16 cellular contexts compared by ENCODE assay signal in the genomic region with DNA sequence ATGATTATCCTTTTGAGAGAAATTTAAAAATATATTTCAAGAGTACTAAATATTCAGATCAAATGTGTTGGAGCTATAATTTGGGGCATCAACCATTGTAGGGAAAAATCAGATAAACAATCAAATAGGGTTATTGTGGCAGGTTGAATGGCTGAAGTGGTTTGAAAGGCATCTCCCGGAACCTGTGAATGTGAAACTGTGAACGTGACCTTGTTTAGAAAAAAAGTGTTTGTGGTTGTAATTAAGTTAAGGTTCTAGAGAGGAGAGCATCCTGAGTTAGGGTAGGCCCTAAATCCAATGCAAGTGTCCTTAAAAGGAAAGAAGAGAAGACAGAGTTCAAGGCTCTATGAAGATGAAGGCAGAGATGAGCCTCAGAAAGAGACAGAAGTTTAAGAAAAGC. TPM values are rescaled to one million over a fixed set of nuclear protein-coding genes. Genes with fewer than 3 reads are reported as not detected.
DNase-seq lines count a peak whose midpoint lies in the region; ATAC-seq and TF ChIP-seq lines count a peak whose summit lies in the region.
"Had no signal": no experiment of that assay in that cellular context is flagged by ENCODE, and none has a peak within 500 bp of the region (broad histone marks: within the 10 kb centered on the region; RNA-seq: fewer than 3 reads in every experiment).

No MANE protein-coding gene starts in this region.

- TF ChIP-seq EP300 in transverse colon (IDR thresholded peaks at IDR 0.05; ENCODE audit: low read depth), result no peak

- H3K4me3 ChIP-seq in Jurkat, Clone E6-1 (ENCODE audit: low read length), result no peak overlapping the region
- H3K4me3 ChIP-seq in transverse colon (no peak overlapping the region), upper lobe of right lung (no peak overlapping the region)
- H3K4me3 ChIP-seq: A549; BLaER1 treated with 17β-estradiol and CSF1 and Interleukin-3, amounts not matched to agents 10 nM and 100 nM; HAP-1; SJSA1 had no signal

- H3K9me3 ChIP-seq in transverse colon, result no peaks in the 10 kb centered on the region
- no peaks in the 10 kb centered on the region for H3K9me3 ChIP-seq in upper lobe of right lung
- H3K9me3 ChIP-seq: A549, HAP-1, SJSA1 had no signal

- peak overlapping the region; percentile 22 to 70 (median 64) for H3K27ac ChIP-seq in transverse colon
- no peak overlapping the region for H3K27ac ChIP-seq in upper lobe of right lung
- H3K27ac ChIP-seq: A549, SJSA1 had no signal

- no peak for DNase-seq in activated naive CD8-positive, alpha-beta T cell treated with anti-CD3 and anti-CD28 coated beads, Interleukin-2, amount 10 ng/mL, durations not matched to agents 7 days and 5 days
- no peak for DNase-seq in activated naive CD8-positive, alpha-beta T cell treated with anti-CD3 and anti-CD28 coated beads for 36 hours
- peak; percentile 18 for DNase-seq in Jurkat, Clone E6-1 (ENCODE audit: low read depth, low spot score)
- no peak for DNase-seq in activated T-helper 1 cell treated with anti-CD3 and anti-CD28 coated beads, Interleukin-12 subunit alpha, Interleukin-12 subunit beta, Interleukin-2, Interleukin-4 antibody, amounts not matched to agents 30 ng/mL and 10 ng/mL and 1 ng/mL, durations not matched to agents 14 hours and 24 hours and 36 hours (ENCODE audit: low spot score)
- DNase-seq in transverse colon, result no peak
- no peak for DNase-seq in islet precursor cell
- no peak for DNase-seq in upper lobe of right lung
- DNase-seq: GF-D8, NCI-H1436, NCI-H2029 treated with DMSO at 0.1 percent for 48 hours, NCI-H510A treated with DMSO at 0.1 percent for 48 hours had no signal

- TF ChIP-seq CTCF in transverse colon (IDR thresholded peaks at IDR 0.05) (no peak), upper lobe of right lung (IDR thresholded peaks at IDR 0.05) (no peak)

- POLR2A ChIA-PET in activated naive CD8-positive, alpha-beta T cell treated with anti-CD3 and anti-CD28 coated beads, Interleukin-2, amount 10 ng/mL, durations not matched to agents 7 days and 5 days (lab: Charles Lee), result no interaction called here

- in situ Hi-C loops in transverse colon (cut with MboI; ENCODE audit: low pct_ligation_motif_present in 1 of 4, low pct_unique_long_range_greater_than_20kb in 1 of 4, low sequenced_read_pairs in 3 of 4), result no loop called here

- WGBS in transverse colon (ENCODE audit: low coverage in 1 of 2), 2 donors, result 38 to 45% methylated on average over 2 of the region's 2 CpGs

- H3K27ac Mint-ChIP-seq in activated naive CD8-positive, alpha-beta T cell treated with anti-CD3 and anti-CD28 coated beads, Interleukin-2, amount 10 ng/mL, durations not matched to agents 7 days and 5 days, result no peak overlapping the region
- no peak overlapping the region for H3K27ac Mint-ChIP-seq in activated naive CD8-positive, alpha-beta T cell treated with anti-CD3 and anti-CD28 coated beads for 36 hours
- H3K27ac Mint-ChIP-seq in activated T-helper 1 cell treated with anti-CD3 and anti-CD28 coated beads, Interleukin-12 subunit alpha, Interleukin-12 subunit beta, Interleukin-2, Interleukin-4 antibody, amounts not matched to agents 30 ng/mL and 10 ng/mL and 1 ng/mL, durations not matched to agents 14 hours and 24 hours and 36 hours, result peak overlapping the region; percentile 32

- H3K4me3 Mint-ChIP-seq in activated naive CD8-positive, alpha-beta T cell treated with anti-CD3 and anti-CD28 coated beads, Interleukin-2, amount 10 ng/mL, durations not matched to agents 7 days and 5 days, result no peak overlapping the region
- no peak overlapping the region for H3K4me3 Mint-ChIP-seq in activated naive CD8-positive, alpha-beta T cell treated with anti-CD3 and anti-CD28 coated beads for 36 hours
- H3K4me3 Mint-ChIP-seq in activated T-helper 1 cell treated with anti-CD3 and anti-CD28 coated beads, Interleukin-12 subunit alpha, Interleukin-12 subunit beta, Interleukin-2, Interleukin-4 antibody, amounts not matched to agents 30 ng/mL and 10 ng/mL and 1 ng/mL, durations not matched to agents 14 hours and 24 hours and 36 hours, result no peak overlapping the region

- peak; percentile 36 for ATAC-seq in activated naive CD8-positive, alpha-beta T cell treated with anti-CD3 and anti-CD28 coated beads, Interleukin-2, amount 10 ng/mL, durations not matched to agents 7 days and 5 days (ENCODE audit: low read depth)
- ATAC-seq in upper lobe of right lung, result no peak
- ATAC-seq in HG02870 (IDR thresholded peaks at IDR 0.05; ENCODE audit: unreplicated experiment), result no peak
- ATAC-seq: A549 had no signal

- no peak for TF ChIP-seq POLR2A in transverse colon (IDR thresholded peaks at IDR 0.05)

- H3K36me3 ChIP-seq in transverse colon (no peaks in the 10 kb centered on the region), upper lobe of right lung (no peaks in the 10 kb centered on the region)
- H3K36me3 ChIP-seq: HAP-1, SJSA1 had no signal

- peaks cover 6% of the 10 kb centered on the region for H3K4me1 Mint-ChIP-seq in activated naive CD8-positive, alpha-beta T cell treated with anti-CD3 and anti-CD28 coated beads, Interleukin-2, amount 10 ng/mL, durations not matched to agents 7 days and 5 days
- peaks cover 13% of the 10 kb centered on the region for H3K4me1 Mint-ChIP-seq in activated naive CD8-positive, alpha-beta T cell treated with anti-CD3 and anti-CD28 coated beads for 36 hours
- H3K4me1 Mint-ChIP-seq in activated T-helper 1 cell treated with anti-CD3 and anti-CD28 coated beads, Interleukin-12 subunit alpha, Interleukin-12 subunit beta, Interleukin-2, Interleukin-4 antibody, amounts not matched to agents 30 ng/mL and 10 ng/mL and 1 ng/mL, durations not matched to agents 14 hours and 24 hours and 36 hours (ENCODE audit: low read depth), result peaks cover 19% of the 10 kb centered on the region

- no peaks in the 10 kb centered on the region for H3K36me3 Mint-ChIP-seq in activated naive CD8-positive, alpha-beta T cell treated with anti-CD3 and anti-CD28 coated beads, Interleukin-2, amount 10 ng/mL, durations not matched to agents 7 days and 5 days
- H3K36me3 Mint-ChIP-seq in activated naive CD8-positive, alpha-beta T cell treated with anti-CD3 and anti-CD28 coated beads for 36 hours, result peaks cover 13% of the 10 kb centered on the region
- H3K36me3 Mint-ChIP-seq in activated T-helper 1 cell treated with anti-CD3 and anti-CD28 coated beads, Interleukin-12 subunit alpha, Interleukin-12 subunit beta, Interleukin-2, Interleukin-4 antibody, amounts not matched to agents 30 ng/mL and 10 ng/mL and 1 ng/mL, durations not matched to agents 14 hours and 24 hours and 36 hours (ENCODE audit: low read depth), result peaks cover 2% of the 10 kb centered on the region

- H3K9me3 Mint-ChIP-seq in activated naive CD8-positive, alpha-beta T cell treated with anti-CD3 and anti-CD28 coated beads, Interleukin-2, amount 10 ng/mL, durations not matched to agents 7 days and 5 days, result no peaks in the 10 kb centered on the region
- no peaks in the 10 kb centered on the region for H3K9me3 Mint-ChIP-seq in activated naive CD8-positive, alpha-beta T cell treated with anti-CD3 and anti-CD28 coated beads for 36 hours
- H3K9me3 Mint-ChIP-seq in activated T-helper 1 cell treated with anti-CD3 and anti-CD28 coated beads, Interleukin-12 subunit alpha, Interleukin-12 subunit beta, Interleukin-2, Interleukin-4 antibody, amounts not matched to agents 30 ng/mL and 10 ng/mL and 1 ng/mL, durations not matched to agents 14 hours and 24 hours and 36 hours, result no peaks in the 10 kb centered on the region

- no peaks in the 10 kb centered on the region for H3K27me3 ChIP-seq in transverse colon
- no peaks in the 10 kb centered on the region for H3K27me3 ChIP-seq in upper lobe of right lung
- H3K27me3 ChIP-seq: BLaER1 treated with 17β-estradiol and CSF1 and Interleukin-3, amounts not matched to agents 10 nM and 100 nM; SJSA1 had no signal

- intact Hi-C loops in activated T-helper 1 cell treated with anti-CD3 and anti-CD28 coated beads, Interleukin-12 subunit alpha, Interleukin-12 subunit beta, Interleukin-2, Interleukin-4 antibody, amounts not matched to agents 30 ng/mL and 10 ng/mL and 1 ng/mL, durations not matched to agents 14 hours and 24 hours and 36 hours (cut with micrococcal nuclease), result no loop called here
- intact Hi-C loops in transverse colon (cut with DNase I; ENCODE audit: low total_unique reads), result no loop called here
- intact Hi-C loops in upper lobe of right lung (cut with DNase I), result no loop called here

- H3K4me1 ChIP-seq in transverse colon, result peaks cover 6 to 60% (median 24%) of the 10 kb centered on the region in 4 donors
- H3K4me1 ChIP-seq in upper lobe of right lung, result no peaks in the 10 kb centered on the region
- H3K4me1 ChIP-seq: SJSA1 had no signal

- H3K27me3 Mint-ChIP-seq in activated naive CD8-positive, alpha-beta T cell treated with anti-CD3 and anti-CD28 coated beads, Interleukin-2, amount 10 ng/mL, durations not matched to agents 7 days and 5 days, result no peaks in the 10 kb centered on the region
- H3K27me3 Mint-ChIP-seq in activated naive CD8-positive, alpha-beta T cell treated with anti-CD3 and anti-CD28 coated beads for 36 hours, result no peaks in the 10 kb centered on the region
- no peaks in the 10 kb centered on the region for H3K27me3 Mint-ChIP-seq in activated T-helper 1 cell treated with anti-CD3 and anti-CD28 coated beads, Interleukin-12 subunit alpha, Interleukin-12 subunit beta, Interleukin-2, Interleukin-4 antibody, amounts not matched to agents 30 ng/mL and 10 ng/mL and 1 ng/mL, durations not matched to agents 14 hours and 24 hours and 36 hours (ENCODE audit: insufficient read depth)

RNA-seq across cellular contexts. Expression of a gene that starts 37.4 kb away (rescaled TPM):
- total RNA-seq in activated naive CD8-positive, alpha-beta T cell treated with anti-CD3 and anti-CD28 coated beads, Interleukin-2, amount 10 ng/mL, durations not matched to agents 7 days and 5 days, result 1 to 10 TPM in 1 of 2 experiments, under 1 TPM in 1; 0.99 to 1.3 TPM
- 10 to 100 TPM; 12.0 to 13.8 TPM for total RNA-seq in activated naive CD8-positive, alpha-beta T cell treated with anti-CD3 and anti-CD28 coated beads for 36 hours
- 31.7 TPM for polyA plus RNA-seq in Jurkat, Clone E6-1 (2012; ENCODE audit: insufficient read depth, insufficient read length)
- 19.2 and 19.8 TPM in 2 replicates for total RNA-seq in activated T-helper 1 cell treated with anti-CD3 and anti-CD28 coated beads, Interleukin-12 subunit alpha, Interleukin-12 subunit beta, Interleukin-2, Interleukin-4 antibody, amounts not matched to agents 30 ng/mL and 10 ng/mL and 1 ng/mL, durations not matched to agents 14 hours and 24 hours and 36 hours
- 100 to 1,000 TPM in 1 of 4 donors, 10 to 100 TPM in 3; 76.7 to 126 (median 91.1) TPM for total RNA-seq in transverse colon
- total RNA-seq in upper lobe of right lung, result 18.5 TPM
